Comparison of ENCODE assay signal across 16 cellular contexts in the genomic region with DNA sequence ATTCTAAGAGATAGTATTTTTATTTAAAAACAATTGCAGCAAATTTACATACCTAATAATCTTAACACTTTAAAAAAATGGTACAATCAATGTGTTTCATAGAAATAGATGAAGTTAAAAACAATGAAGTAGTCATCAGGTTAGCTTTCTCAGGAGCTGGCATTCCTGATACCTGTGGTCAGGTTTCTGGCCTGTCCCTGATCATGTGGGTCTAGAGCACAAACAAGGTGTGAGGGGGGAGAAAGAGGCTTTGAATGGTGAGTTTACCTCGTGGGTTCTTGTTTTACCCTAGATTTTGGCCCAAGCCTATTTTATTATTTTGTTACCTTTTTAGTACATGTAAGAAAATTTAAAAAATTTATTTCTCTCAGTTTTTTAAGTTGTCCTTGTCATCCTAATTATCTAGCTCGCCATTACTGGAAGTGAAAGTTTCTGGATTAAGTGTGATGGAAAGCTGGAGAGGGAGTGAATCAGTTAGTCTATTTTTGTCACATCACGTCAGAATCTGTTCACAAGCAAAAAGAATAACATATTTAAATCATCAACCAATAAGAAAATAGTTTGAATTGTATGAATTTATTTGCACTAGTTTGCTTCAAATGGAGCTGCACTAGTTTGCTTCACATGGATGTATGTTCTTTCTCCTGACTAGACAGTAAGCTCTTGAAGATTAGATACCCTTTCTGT. TPM values are rescaled to one million over a fixed set of nuclear protein-coding genes. Genes with fewer than 3 reads are reported as not detected.
A peak's percentile ranks its signal among the peaks of the same experiment; 100 is the strongest.
DNase-seq lines count a peak whose midpoint lies in the region; ATAC-seq, FAIRE-seq and TF ChIP-seq lines count a peak whose summit lies in the region.
"Had no signal": no experiment of that assay in that cellular context is flagged by ENCODE, and none has a peak within 500 bp of the region (broad histone marks: within the 10 kb centered on the region; RNA-seq: fewer than 3 reads in every experiment).

No MANE protein-coding gene starts in this region.

- CTCF ChIA-PET in Calu3 (lab: Charles Lee): no interaction called here

- H3K27me3 ChIP-seq in ascending aorta: no peaks in the 10 kb centered on the region
- no peaks in the 10 kb centered on the region for H3K27me3 ChIP-seq in psoas muscle (ENCODE audit: insufficient read depth in 3 of 3, low read length in 2 of 3)
- H3K27me3 ChIP-seq: BLaER1 had no signal

- H3K36me3 ChIP-seq in ascending aorta (no peaks in the 10 kb centered on the region), psoas muscle (ENCODE audit: insufficient read depth in 1 of 2, low read depth in 1 of 2) (no peaks in the 10 kb centered on the region)
- H3K36me3 ChIP-seq: BLaER1 had no signal

- no peak for TF ChIP-seq CTCF in ascending aorta (IDR thresholded peaks at IDR 0.05)
- no peak for TF ChIP-seq CTCF in psoas muscle (IDR thresholded peaks at IDR 0.05)
- no peak for TF ChIP-seq CTCF in Calu3 (IDR thresholded peaks at IDR 0.05; ENCODE audit: unreplicated experiment)

- no peak overlapping the region for H3K27ac Mint-ChIP-seq in Calu3 (ENCODE audit: unreplicated experiment)

- ATAC-seq in psoas muscle: peak in 3 of 4 donors; percentile 74 to 86 (median 79)

- DNase-seq in LHCN-M2 (ENCODE audit: low read depth) (peak; percentile 57), ascending aorta (ENCODE audit: low spot score in 2 of 2) (no peak), psoas muscle (no peak), Calu3 (no peak), glomerular visceral epithelial cell (ENCODE audit: extremely low spot score) (no peak), mucosa of gallbladder (ENCODE audit: low spot score) (no peak), caudate nucleus (lab: John Stamatoyannopoulos, UW) (no peak)
- DNase-seq: DMS 273 treated with DMSO at 0.1 percent for 48 hours, NCI-H1930, NCI-H2171, NCI-H774, SIG-M5 had no signal

- H3K9me3 ChIP-seq in ascending aorta (no peaks in the 10 kb centered on the region), psoas muscle (no peaks in the 10 kb centered on the region)

- 38 to 53% (median 47%) methylated on average over 3 of the region's 3 CpGs for WGBS in psoas muscle, 3 donors

- intact Hi-C loops in ascending aorta (cut with DNase I) (loop anchor here (2.0 kb wide), 1 partner anchor 41 kb away; no protein-coding TSS in a partner anchor), psoas muscle (cut with DNase I) (no loop called here), Calu3 (cut with micrococcal nuclease; ENCODE audit: unreplicated experiment) (no loop called here)

- peak overlapping the region; percentile 56 to 84 for H3K27ac ChIP-seq in ascending aorta
- peak overlapping the region; percentile 76 for H3K27ac ChIP-seq in psoas muscle
- H3K27ac ChIP-seq in caudate nucleus (ENCODE audit: low read depth, low read length): no peak overlapping the region
- H3K27ac ChIP-seq: BLaER1, KMS-11 had no signal

- no peak overlapping the region for H3K4me3 Mint-ChIP-seq in Calu3 (ENCODE audit: low read depth, unreplicated experiment)

- peaks cover 3 to 9% of the 10 kb centered on the region in 2 donors for H3K4me1 ChIP-seq in ascending aorta
- H3K4me1 ChIP-seq in psoas muscle: peaks cover 39% of the 10 kb centered on the region
- H3K4me1 ChIP-seq: BLaER1 had no signal

- H3K36me3 Mint-ChIP-seq in Calu3 (ENCODE audit: insufficient read depth, unreplicated experiment): no peaks in the 10 kb centered on the region

- no TSS peak for BruUV-seq in Calu3 (replicated peaks; lab: Mats Ljungman, UMichigan)

- peak overlapping the region in 1 of 2 donors; percentile 14 for H3K4me3 ChIP-seq in ascending aorta
- H3K4me3 ChIP-seq in psoas muscle: peak overlapping the region; percentile 41
- H3K4me3 ChIP-seq: BLaER1 had no signal

- H3K27me3 Mint-ChIP-seq in Calu3 (ENCODE audit: unreplicated experiment): no peaks in the 10 kb centered on the region

- H3K4me1 Mint-ChIP-seq in Calu3 (ENCODE audit: low read depth, unreplicated experiment): no peaks in the 10 kb centered on the region

- H3K9me3 Mint-ChIP-seq in Calu3 (ENCODE audit: low read depth, unreplicated experiment): no peaks in the 10 kb centered on the region

- peak; percentile 13 for FAIRE-seq in islet of Langerhans (lab: Jason Lieb, UNC)
- FAIRE-seq: H54 had no signal

RNA-seq across cellular contexts. Expression of a gene that starts 23.0 kb away (rescaled TPM):
- 245 and 251 TPM in 2 replicates for total RNA-seq in LHCN-M2 (2014; rRNA removed)
- polyA plus RNA-seq in LHCN-M2 (2012): 112 TPM
- 222 TPM for total RNA-seq in ascending aorta
- total RNA-seq in psoas muscle: 100 to 1,000 TPM in 3 of 4 donors, 10 to 100 TPM in 1; 74.1 to 427 (median 339) TPM
- 100 to 1,000 TPM; 221 to 393 (median 338) TPM for polyA plus RNA-seq in psoas muscle
- total RNA-seq in Calu3 (2022): 54.2 and 59.5 TPM in 2 replicates
- total RNA-seq in mucosa of gallbladder: 121 TPM
